In genomic region chr14:85438613-85439012, GRCh38 we compare ENCODE assay signal across 1 cellular context.
TF ChIP-seq lines count a peak whose summit lies in the region.

No MANE protein-coding gene starts in this region.

TF ChIP-seq in A549, 52 proteins besides CTCF, POLR2A, EP300 and RAD21 (continued from another document):
- TF ChIP-seq CHD4 (IDR thresholded peaks at IDR 0.05; ENCODE audit: borderline replicate concordance) (no peak), RFX5 (IDR thresholded peaks at IDR 0.05) (no peak), HDAC2 (IDR thresholded peaks at IDR 0.05) (no peak), CBX2 (IDR thresholded peaks at IDR 0.05; ENCODE audit: borderline replicate concordance, low read depth) (no peak), MAZ (IDR thresholded peaks at IDR 0.05; ENCODE audit: borderline replicate concordance, low read depth, low read length) (no peak), BCL3 (IDR thresholded peaks at IDR 0.05) (no peak), KDM1A (IDR thresholded peaks at IDR 0.05; ENCODE audit: low read depth) (no peak), HEYL (CRISPR knock-in tag; IDR thresholded peaks at IDR 0.05) (no peak), BHLHE40 (IDR thresholded peaks at IDR 0.05; ENCODE audit: low read depth, low read length) (no peak), USF2 (IDR thresholded peaks at IDR 0.05) (no peak), MYC (IDR thresholded peaks at IDR 0.05; ENCODE audit: borderline replicate concordance, low read length) (no peak), TP53 (CRISPR knock-in tag; IDR thresholded peaks at IDR 0.05) (no peak)
